Comparison of ENCODE assay signal across 1 cellular context in genomic region chr5:74233091-74233490, GRCh38.
TF ChIP-seq lines count a peak whose summit lies in the region.

No MANE protein-coding gene starts in this region.

TF ChIP-seq in SK-N-SH treated with all-trans-retinoic acid at 6 μM for 48 hours, 23 proteins besides CTCF, POLR2A, EP300 and RAD21 (continued from another document):
- TF ChIP-seq, protein P1, sequence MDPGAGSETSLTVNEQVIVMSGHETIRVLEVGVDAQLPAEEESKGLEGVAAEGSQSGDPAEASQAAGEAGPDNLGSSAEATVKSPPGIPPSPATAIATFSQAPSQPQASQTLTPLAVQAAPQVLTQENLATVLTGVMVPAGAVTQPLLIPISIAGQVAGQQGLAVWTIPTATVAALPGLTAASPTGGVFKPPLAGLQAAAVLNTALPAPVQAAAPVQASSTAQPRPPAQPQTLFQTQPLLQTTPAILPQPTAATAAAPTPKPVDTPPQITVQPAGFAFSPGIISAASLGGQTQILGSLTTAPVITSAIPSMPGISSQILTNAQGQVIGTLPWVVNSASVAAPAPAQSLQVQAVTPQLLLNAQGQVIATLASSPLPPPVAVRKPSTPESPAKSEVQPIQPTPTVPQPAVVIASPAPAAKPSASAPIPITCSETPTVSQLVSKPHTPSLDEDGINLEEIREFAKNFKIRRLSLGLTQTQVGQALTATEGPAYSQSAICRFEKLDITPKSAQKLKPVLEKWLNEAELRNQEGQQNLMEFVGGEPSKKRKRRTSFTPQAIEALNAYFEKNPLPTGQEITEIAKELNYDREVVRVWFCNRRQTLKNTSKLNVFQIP (CRISPR knock-in tag; IDR thresholded peaks at IDR 0.05; ENCODE audit: borderline replicate concordance, low read depth), result no peak
- no peak for TF ChIP-seq ZNF8 (CRISPR knock-in tag; IDR thresholded peaks at IDR 0.05)
- TF ChIP-seq ZFP3 (CRISPR knock-in tag; IDR thresholded peaks at IDR 0.05), result no peak
- TF ChIP-seq ZC3H10 (CRISPR knock-in tag; IDR thresholded peaks at IDR 0.05), result no peak
- no peak for TF ChIP-seq GLIS3 (CRISPR knock-in tag; IDR thresholded peaks at IDR 0.05)
TF ChIP-seq in SK-N-SH treated with all-trans-retinoic acid at 6 μM for 48 hours: peak in this region for 0.
